Comparison of ENCODE assay signal across 1 cellular context in the genomic region with DNA sequence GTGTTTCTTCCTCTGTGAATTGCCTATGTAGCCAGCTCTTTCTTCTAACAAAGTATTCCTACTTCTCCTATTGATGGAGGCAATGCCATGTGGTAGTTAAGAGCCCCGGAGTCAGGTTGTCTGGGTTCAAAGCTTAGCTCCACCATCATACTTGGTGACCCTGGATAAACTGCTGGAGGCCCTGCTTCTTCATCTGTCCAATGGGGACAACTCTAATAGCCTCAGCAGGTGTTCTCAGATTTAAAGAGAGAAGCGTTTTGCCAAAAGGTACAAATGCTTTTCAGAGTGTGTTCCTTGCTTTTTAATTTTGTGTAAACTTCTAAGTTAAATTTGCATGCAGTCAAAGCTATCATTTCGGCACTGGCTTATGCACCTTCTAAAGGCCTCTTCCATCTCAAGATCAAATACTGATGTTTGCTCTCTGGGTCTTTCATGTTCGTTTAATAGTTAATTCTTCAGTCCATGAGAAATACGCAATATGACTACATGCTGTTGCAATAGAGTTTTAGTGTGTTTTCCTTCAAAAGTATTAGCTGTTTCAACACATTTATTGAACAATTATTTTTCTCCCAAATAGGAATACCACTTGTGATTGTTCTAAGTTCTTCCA.
TF ChIP-seq lines count a peak whose summit lies in the region.

No MANE protein-coding gene starts in this region.

TF ChIP-seq in HepG2, 621 proteins besides CTCF, POLR2A, EP300 and RAD21 (continued from another document):
- TF ChIP-seq, protein P1, sequence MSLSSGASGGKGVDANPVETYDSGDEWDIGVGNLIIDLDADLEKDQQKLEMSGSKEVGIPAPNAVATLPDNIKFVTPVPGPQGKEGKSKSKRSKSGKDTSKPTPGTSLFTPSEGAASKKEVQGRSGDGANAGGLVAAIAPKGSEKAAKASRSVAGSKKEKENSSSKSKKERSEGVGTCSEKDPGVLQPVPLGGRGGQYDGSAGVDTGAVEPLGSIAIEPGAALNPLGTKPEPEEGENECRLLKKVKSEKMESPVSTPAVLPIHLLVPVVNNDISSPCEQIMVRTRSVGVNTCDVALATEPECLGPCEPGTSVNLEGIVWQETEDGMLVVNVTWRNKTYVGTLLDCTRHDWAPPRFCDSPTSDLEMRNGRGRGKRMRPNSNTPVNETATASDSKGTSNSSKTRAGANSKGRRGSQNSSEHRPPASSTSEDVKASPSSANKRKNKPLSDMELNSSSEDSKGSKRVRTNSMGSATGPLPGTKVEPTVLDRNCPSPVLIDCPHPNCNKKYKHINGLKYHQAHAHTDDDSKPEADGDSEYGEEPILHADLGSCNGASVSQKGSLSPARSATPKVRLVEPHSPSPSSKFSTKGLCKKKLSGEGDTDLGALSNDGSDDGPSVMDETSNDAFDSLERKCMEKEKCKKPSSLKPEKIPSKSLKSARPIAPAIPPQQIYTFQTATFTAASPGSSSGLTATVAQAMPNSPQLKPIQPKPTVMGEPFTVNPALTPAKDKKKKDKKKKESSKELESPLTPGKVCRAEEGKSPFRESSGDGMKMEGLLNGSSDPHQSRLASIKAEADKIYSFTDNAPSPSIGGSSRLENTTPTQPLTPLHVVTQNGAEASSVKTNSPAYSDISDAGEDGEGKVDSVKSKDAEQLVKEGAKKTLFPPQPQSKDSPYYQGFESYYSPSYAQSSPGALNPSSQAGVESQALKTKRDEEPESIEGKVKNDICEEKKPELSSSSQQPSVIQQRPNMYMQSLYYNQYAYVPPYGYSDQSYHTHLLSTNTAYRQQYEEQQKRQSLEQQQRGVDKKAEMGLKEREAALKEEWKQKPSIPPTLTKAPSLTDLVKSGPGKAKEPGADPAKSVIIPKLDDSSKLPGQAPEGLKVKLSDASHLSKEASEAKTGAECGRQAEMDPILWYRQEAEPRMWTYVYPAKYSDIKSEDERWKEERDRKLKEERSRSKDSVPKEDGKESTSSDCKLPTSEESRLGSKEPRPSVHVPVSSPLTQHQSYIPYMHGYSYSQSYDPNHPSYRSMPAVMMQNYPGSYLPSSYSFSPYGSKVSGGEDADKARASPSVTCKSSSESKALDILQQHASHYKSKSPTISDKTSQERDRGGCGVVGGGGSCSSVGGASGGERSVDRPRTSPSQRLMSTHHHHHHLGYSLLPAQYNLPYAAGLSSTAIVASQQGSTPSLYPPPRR (CRISPR knock-in tag; IDR thresholded peaks at IDR 0.05; ENCODE audit: borderline replicate concordance), result peak; percentile 78; the same call in 1 of the 2 replicates
- no peak for TF ChIP-seq PCBP2 (optimal IDR thresholded peaks at IDR 0.05; ENCODE audit: low read depth, low read length, poor library complexity, severe bottlenecking)
- TF ChIP-seq GATAD2A (CRISPR knock-in tag; IDR thresholded peaks at IDR 0.05), result peak; percentile 83
- TF ChIP-seq, protein P2, sequence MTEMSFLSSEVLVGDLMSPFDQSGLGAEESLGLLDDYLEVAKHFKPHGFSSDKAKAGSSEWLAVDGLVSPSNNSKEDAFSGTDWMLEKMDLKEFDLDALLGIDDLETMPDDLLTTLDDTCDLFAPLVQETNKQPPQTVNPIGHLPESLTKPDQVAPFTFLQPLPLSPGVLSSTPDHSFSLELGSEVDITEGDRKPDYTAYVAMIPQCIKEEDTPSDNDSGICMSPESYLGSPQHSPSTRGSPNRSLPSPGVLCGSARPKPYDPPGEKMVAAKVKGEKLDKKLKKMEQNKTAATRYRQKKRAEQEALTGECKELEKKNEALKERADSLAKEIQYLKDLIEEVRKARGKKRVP (CRISPR knock-in tag; IDR thresholded peaks at IDR 0.05), result peak in 1 of 2 experiments; percentile 97; a peak in 2 of 4 replicates
- TF ChIP-seq TGIF2 (CRISPR knock-in tag; IDR thresholded peaks at IDR 0.05), result no peak
- peak; percentile 29; the same call in 1 of the 2 replicates for TF ChIP-seq ZNF644 (CRISPR knock-in tag; IDR thresholded peaks at IDR 0.05; ENCODE audit: low read depth)
- TF ChIP-seq, protein P3, sequence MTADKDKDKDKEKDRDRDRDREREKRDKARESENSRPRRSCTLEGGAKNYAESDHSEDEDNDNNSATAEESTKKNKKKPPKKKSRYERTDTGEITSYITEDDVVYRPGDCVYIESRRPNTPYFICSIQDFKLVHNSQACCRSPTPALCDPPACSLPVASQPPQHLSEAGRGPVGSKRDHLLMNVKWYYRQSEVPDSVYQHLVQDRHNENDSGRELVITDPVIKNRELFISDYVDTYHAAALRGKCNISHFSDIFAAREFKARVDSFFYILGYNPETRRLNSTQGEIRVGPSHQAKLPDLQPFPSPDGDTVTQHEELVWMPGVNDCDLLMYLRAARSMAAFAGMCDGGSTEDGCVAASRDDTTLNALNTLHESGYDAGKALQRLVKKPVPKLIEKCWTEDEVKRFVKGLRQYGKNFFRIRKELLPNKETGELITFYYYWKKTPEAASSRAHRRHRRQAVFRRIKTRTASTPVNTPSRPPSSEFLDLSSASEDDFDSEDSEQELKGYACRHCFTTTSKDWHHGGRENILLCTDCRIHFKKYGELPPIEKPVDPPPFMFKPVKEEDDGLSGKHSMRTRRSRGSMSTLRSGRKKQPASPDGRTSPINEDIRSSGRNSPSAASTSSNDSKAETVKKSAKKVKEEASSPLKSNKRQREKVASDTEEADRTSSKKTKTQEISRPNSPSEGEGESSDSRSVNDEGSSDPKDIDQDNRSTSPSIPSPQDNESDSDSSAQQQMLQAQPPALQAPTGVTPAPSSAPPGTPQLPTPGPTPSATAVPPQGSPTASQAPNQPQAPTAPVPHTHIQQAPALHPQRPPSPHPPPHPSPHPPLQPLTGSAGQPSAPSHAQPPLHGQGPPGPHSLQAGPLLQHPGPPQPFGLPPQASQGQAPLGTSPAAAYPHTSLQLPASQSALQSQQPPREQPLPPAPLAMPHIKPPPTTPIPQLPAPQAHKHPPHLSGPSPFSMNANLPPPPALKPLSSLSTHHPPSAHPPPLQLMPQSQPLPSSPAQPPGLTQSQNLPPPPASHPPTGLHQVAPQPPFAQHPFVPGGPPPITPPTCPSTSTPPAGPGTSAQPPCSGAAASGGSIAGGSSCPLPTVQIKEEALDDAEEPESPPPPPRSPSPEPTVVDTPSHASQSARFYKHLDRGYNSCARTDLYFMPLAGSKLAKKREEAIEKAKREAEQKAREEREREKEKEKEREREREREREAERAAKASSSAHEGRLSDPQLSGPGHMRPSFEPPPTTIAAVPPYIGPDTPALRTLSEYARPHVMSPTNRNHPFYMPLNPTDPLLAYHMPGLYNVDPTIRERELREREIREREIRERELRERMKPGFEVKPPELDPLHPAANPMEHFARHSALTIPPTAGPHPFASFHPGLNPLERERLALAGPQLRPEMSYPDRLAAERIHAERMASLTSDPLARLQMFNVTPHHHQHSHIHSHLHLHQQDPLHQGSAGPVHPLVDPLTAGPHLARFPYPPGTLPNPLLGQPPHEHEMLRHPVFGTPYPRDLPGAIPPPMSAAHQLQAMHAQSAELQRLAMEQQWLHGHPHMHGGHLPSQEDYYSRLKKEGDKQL (CRISPR knock-in tag; IDR thresholded peaks at IDR 0.05; ENCODE audit: low read depth), result peak; percentile 66; the same call in 1 of the 2 replicates
- peak; percentile 71; the same call in 1 of the 2 replicates for TF ChIP-seq NCOR1 (IDR thresholded peaks at IDR 0.05; ENCODE audit: borderline replicate concordance, low read length)
- TF ChIP-seq FOXP1 (IDR thresholded peaks at IDR 0.05), result no peak
- TF ChIP-seq FOXP1 (CRISPR knock-in tag; IDR thresholded peaks at IDR 0.05), result peak; percentile 78; the same call in 1 of the 2 replicates
- TF ChIP-seq RCOR2 (CRISPR knock-in tag; IDR thresholded peaks at IDR 0.05), result 0 out of 2 replicates have a peak, but pooled peaks have one; percentile 20
- peak; percentile 64 for TF ChIP-seq PHF21A (CRISPR knock-in tag; IDR thresholded peaks at IDR 0.05)
